In genomic region chr7:158245724-158246041, GRCh38 we compare ENCODE assay signal across 28 cellular contexts.
"Had no signal": no experiment of that assay in that cellular context is flagged by ENCODE, and none has a peak within 500 bp of the region (broad histone marks: within the 10 kb centered on the region; RNA-seq: fewer than 3 reads in every experiment).

No MANE protein-coding gene starts in this region.

- ATAC-seq: activated CD4-positive, CD25-positive, alpha-beta regulatory T cell treated with anti-CD3 and anti-CD28 coated beads, Interleukin-2, amount 50 U/mL, for 24 hours; activated naive CD8-positive, alpha-beta T cell treated with anti-CD3 and anti-CD28 coated beads, Interleukin-2, amount 50 U/mL, for 24 hours; foreskin keratinocyte; naive thymus-derived CD8-positive, alpha-beta T cell; sciatic nerve; stimulated activated memory B cell treated with anti-CD40 and anti-IgM and Interleukin-4, amounts not matched to agents 10 μg/mL and 1 μg/mL and 100 μg/mL, for 72 hours; stimulated activated naive CD8-positive, alpha-beta T cell treated with anti-CD3 and anti-CD28 coated beads, Interleukin-15, amount 100 ng/mL, for 72 hours; T-helper 17 cell had no signal

- H3K4me1 ChIP-seq: breast epithelium, esophagus muscularis mucosa, foreskin keratinocyte, left ventricle myocardium inferior, thyroid gland, upper lobe of left lung had no signal

- H3K36me3 ChIP-seq: breast epithelium, esophagus muscularis mucosa, left ventricle myocardium inferior, thyroid gland, upper lobe of left lung, WERI-Rb-1 had no signal

- H3K27ac ChIP-seq: breast epithelium, esophagus muscularis mucosa, foreskin keratinocyte, left ventricle myocardium inferior, thyroid gland, upper lobe of left lung, WERI-Rb-1 had no signal

- H3K27me3 ChIP-seq: breast epithelium, esophagus muscularis mucosa, foreskin keratinocyte, thyroid gland, upper lobe of left lung had no signal

- DNase-seq: activated CD4-positive, alpha-beta T cell treated with anti-CD3 and anti-CD28 coated beads for 48 hours; activated CD4-positive, alpha-beta T cell treated with anti-CD3 and anti-CD28 coated beads, Interleukin-2, amount 50 U/mL, for 48 hours; activated CD8-positive, alpha-beta memory T cell treated with anti-CD3 and anti-CD28 coated beads, Interleukin-2, amount 50 U/mL, for 48 hours; activated naive CD8-positive, alpha-beta T cell treated with anti-CD3 and anti-CD28 coated beads, Interleukin-2, amount 50 U/mL, for 24 hours; amygdala; dermis blood vessel endothelial cell; effector CD4-positive, alpha-beta T cell; foreskin keratinocyte; islet precursor cell; left ventricle myocardium inferior; midbrain; naive thymus-derived CD8-positive, alpha-beta T cell; occipital lobe; small intestine; stimulated activated CD4-positive, alpha-beta T cell treated with anti-CD3 and anti-CD28 coated beads, Interleukin-1b, Interleukin-23, amount 100 ng/mL, for 48 hours; stimulated activated CD4-positive, alpha-beta T cell treated with anti-CD3 and anti-CD28 coated beads, Interleukin-4, amount 100 ng/mL, for 4 hours; stimulated activated CD8-positive, alpha-beta memory T cell treated with anti-CD3 and anti-CD28 coated beads, Interleukin-4, amount 100 ng/mL, for 48 hours; stimulated activated naive CD8-positive, alpha-beta T cell treated with anti-CD3 and anti-CD28 coated beads, Interleukin-15, amount 100 ng/mL, for 72 hours; T-helper 17 cell; T1000; thyroid gland; upper lobe of left lung; WERI-Rb-1 had no signal

- H3K4me3 ChIP-seq: breast epithelium, esophagus muscularis mucosa, left ventricle myocardium inferior, thyroid gland, upper lobe of left lung had no signal

- H3K9me3 ChIP-seq: esophagus muscularis mucosa, left ventricle myocardium inferior, thyroid gland, upper lobe of left lung had no signal
